22 cellular contexts compared by ENCODE assay signal in the genomic region with DNA sequence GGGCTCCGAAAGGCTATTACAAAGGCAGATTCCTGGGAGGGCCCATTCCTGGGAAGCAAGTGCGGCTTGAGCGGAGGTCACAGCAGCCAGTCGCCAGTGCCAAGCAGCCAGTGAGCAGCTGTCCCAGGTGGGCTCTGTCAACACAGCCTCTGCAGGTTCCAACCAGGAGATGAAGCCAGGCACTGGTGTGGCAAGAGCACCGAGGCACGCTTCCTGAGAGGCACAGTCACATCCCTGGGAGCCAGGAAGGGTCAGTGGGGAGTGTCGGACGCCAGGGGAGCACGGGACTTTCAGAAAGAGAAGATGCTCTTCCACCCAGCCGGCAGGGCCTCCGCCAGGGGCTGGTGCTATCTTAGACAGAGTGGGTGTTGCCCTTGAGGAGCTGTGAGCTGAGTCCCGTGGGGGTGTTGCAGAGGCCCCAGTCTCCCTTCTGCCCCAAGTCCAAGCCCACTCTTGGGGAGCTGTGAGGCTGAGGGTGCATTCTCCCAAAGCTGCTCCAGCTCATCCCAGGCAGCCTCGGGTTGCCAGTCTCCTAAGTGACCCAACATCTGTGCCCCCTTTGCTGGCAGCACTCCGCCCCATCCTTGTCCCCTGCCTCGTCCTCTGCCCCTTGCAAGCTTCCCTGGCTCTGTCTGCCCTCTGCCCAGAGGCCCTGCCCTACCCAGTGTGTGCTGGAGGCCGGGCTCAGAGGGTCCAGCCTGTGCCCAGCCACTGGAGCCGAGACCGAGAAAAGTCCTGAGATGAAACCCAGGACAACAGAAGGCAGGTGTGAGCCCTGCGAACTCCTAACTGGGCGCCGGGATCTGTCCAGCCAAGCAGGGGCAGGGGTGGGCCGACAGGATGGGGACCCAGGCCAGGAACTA. TPM values are rescaled to one million over a fixed set of nuclear protein-coding genes. Genes with fewer than 3 reads are reported as not detected.
"Had no signal": no experiment of that assay in that cellular context is flagged by ENCODE, and none has a peak within 500 bp of the region (broad histone marks: within the 10 kb centered on the region; RNA-seq: fewer than 3 reads in every experiment).

No MANE protein-coding gene starts in this region.

- ATAC-seq: left cardiac atrium; lower lobe of right lung; natural killer cell treated with Interleukin-12 subunit alpha and Interleukin-12 subunit beta and Interleukin-15 and Interleukin-18, amount 100 ng/mL, for 72 hours; psoas muscle; stimulated activated memory B cell treated with anti-CD40 and anti-IgM and Interleukin-4, amounts not matched to agents 10 μg/mL and 1 μg/mL and 100 μg/mL, for 72 hours had no signal

- H3K36me3 ChIP-seq: colonic mucosa, neural progenitor cell had no signal

- H3K4me3 ChIP-seq: colonic mucosa, hepatocyte, left ventricle myocardium inferior, lower lobe of right lung, neural progenitor cell, psoas muscle, right lobe of liver, tibial nerve had no signal

- H3K27me3 ChIP-seq: colonic mucosa, hepatocyte, neural progenitor cell, right lobe of liver, tibial nerve had no signal

- H3K9ac ChIP-seq: neural progenitor cell, parathyroid adenoma had no signal

- H3K4me1 ChIP-seq: neural progenitor cell had no signal

- H3K4me2 ChIP-seq: hepatocyte, neural progenitor cell had no signal

- H3K9me3 ChIP-seq: colonic mucosa, left ventricle myocardium inferior, lower lobe of right lung, psoas muscle, right lobe of liver, tibial nerve had no signal

- DNase-seq: colonic mucosa; dermis blood vessel endothelial cell; foreskin melanocyte; kidney; left cardiac atrium; left ventricle myocardium inferior; lower lobe of right lung; midbrain; occipital lobe; psoas muscle; retina; stimulated activated CD4-positive, alpha-beta T cell treated with anti-CD3 and anti-CD28 coated beads, Interleukin-15, amount 100 ng/mL, for 24 hours; stimulated activated CD4-positive, alpha-beta T cell treated with anti-CD3 and anti-CD28 coated beads, Interleukin-1b, Interleukin-23, amount 100 ng/mL, for 48 hours; stimulated activated CD4-positive, alpha-beta T cell treated with anti-CD3 and anti-CD28 coated beads, Interleukin-4, amount 100 ng/mL, for 24 hours had no signal

- H3K27ac ChIP-seq: colonic mucosa, hepatocyte, left ventricle myocardium inferior, lower lobe of right lung, neural progenitor cell, parathyroid adenoma, psoas muscle, right lobe of liver, tibial nerve had no signal

- FAIRE-seq: kidney had no signal

- H3K79me2 ChIP-seq: parathyroid adenoma had no signal

- H2AFZ ChIP-seq: hepatocyte, neural progenitor cell, parathyroid adenoma had no signal

RNA-seq across cellular contexts. Expression of a gene that starts 51.9 kb away (rescaled TPM):
- total RNA-seq: dermis blood vessel endothelial cell; natural killer cell treated with Interleukin-12 subunit alpha and Interleukin-12 subunit beta and Interleukin-15 and Interleukin-18, amount 100 ng/mL, for 72 hours; occipital lobe; ureter had no signal
- polyA plus RNA-seq: hepatocyte had no signal
